9 cellular contexts compared by ENCODE assay signal in the genomic region with DNA sequence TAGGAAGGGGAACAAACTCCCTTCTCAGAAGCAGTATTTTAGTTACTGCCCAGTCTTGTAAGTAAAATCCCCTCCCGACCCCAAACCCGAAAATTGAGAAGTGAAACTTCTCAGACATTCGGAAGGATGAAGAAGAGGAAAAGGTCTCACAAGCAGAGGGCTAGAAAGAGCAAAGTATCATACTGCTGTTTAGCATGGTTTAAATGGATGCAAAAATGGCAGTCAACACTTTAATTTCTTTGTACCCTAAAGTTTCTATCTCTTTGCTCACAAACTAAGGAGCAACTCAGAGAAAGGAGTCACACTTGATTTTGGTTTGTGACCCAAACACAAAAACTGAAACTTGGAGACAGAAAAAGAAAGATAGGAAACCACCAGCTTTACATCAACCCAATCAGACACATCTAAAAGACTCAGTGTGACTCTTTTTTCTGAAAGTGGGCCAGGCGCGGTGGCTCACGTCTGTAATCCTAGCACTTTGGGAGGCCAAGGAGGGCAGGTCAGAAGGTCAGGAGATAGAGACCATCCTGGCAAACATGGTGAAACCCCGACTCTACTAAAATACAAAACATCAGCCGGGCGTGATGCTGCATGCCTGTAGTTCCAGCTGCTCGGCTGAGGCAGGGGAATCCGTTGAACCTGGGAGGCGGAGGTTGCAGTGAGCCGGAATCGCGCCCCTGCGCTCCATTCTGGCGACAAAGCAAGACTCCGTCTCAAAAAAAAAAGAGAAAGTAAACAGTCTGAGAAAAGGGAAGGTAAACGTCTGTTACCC.
A peak's percentile ranks its signal among the peaks of the same experiment; 100 is the strongest.
DNase-seq lines count a peak whose midpoint lies in the region; ATAC-seq, FAIRE-seq and TF ChIP-seq lines count a peak whose summit lies in the region.
"Had no signal": no experiment of that assay in that cellular context is flagged by ENCODE, and none has a peak within 500 bp of the region (broad histone marks: within the 10 kb centered on the region; RNA-seq: fewer than 3 reads in every experiment).

No MANE protein-coding gene starts in this region.

- H3K4me3 Mint-ChIP-seq in activated naive CD4-positive, alpha-beta T cell treated with anti-CD3 and anti-CD28 coated beads for 36 hours = no peak overlapping the region
- H3K4me3 Mint-ChIP-seq: T-helper 17 cell had no signal

- no peaks in the 10 kb centered on the region for H3K4me1 Mint-ChIP-seq in activated naive CD4-positive, alpha-beta T cell treated with anti-CD3 and anti-CD28 coated beads for 36 hours (ENCODE audit: low read depth)

- no peak overlapping the region for H3K27ac Mint-ChIP-seq in activated naive CD4-positive, alpha-beta T cell treated with anti-CD3 and anti-CD28 coated beads for 36 hours
- H3K27ac Mint-ChIP-seq: T-helper 17 cell had no signal

- TF ChIP-seq EP300 in stomach (IDR thresholded peaks at IDR 0.05) = no peak

- FAIRE-seq in D721Med (lab: Jason Lieb, UNC) = no peak

- WGBS in stomach, 5 donors = 31 to 40% (median 33%) methylated on average over 19 of the region's 19 CpGs

- H3K9me3 Mint-ChIP-seq in activated naive CD4-positive, alpha-beta T cell treated with anti-CD3 and anti-CD28 coated beads for 36 hours = no peaks in the 10 kb centered on the region

- H3K9me3 ChIP-seq in stomach = no peaks in the 10 kb centered on the region

- TF ChIP-seq POLR2A in stomach (IDR thresholded peaks at IDR 0.05) = no peak

- no peaks in the 10 kb centered on the region for H3K36me3 ChIP-seq in stomach

- peak overlapping the region in 1 of 5 donors; percentile 37 for H3K27ac ChIP-seq in stomach

- no peak for TF ChIP-seq CTCF in stomach (IDR thresholded peaks at IDR 0.05)
- TF ChIP-seq CTCF in D721Med (IDR thresholded peaks at IDR 0.05; ENCODE audit: insufficient read depth, missing control alignments) = no peak

- H3K36me3 Mint-ChIP-seq in activated naive CD4-positive, alpha-beta T cell treated with anti-CD3 and anti-CD28 coated beads for 36 hours (ENCODE audit: low read depth) = no peaks in the 10 kb centered on the region

- DNase-seq in activated naive CD4-positive, alpha-beta T cell treated with anti-CD3 and anti-CD28 coated beads for 36 hours = peak; percentile 17
- DNase-seq in activated naive CD4-positive, alpha-beta T cell treated with Interleukin-2 at 50 U/mL for 16 hours = no peak
- DNase-seq in NAMALWA (ENCODE audit: low spot score) = peak; percentile 49
- DNase-seq in stomach = no peak
- no peak for DNase-seq in UCSD-AML1 (lab: John Stamatoyannopoulos, UW; ENCODE audit: unreplicated experiment)
- no peak for DNase-seq in D721Med (ENCODE audit: insufficient read length, low spot score)
- no peak for DNase-seq in NCI-H524 (lab: John Stamatoyannopoulos, UW)
- DNase-seq: T-helper 17 cell had no signal

- CTCF ChIA-PET in activated naive CD4-positive, alpha-beta T cell treated with anti-CD3 and anti-CD28 coated beads for 36 hours (lab: Charles Lee) = interaction anchor here (1.0 kb wide), 1 partner anchor 16 kb away, joined by 3 read pairs; no protein-coding TSS in a partner anchor

- H3K4me1 ChIP-seq in stomach = peaks cover 0 to 16% (median 6%) of the 10 kb centered on the region in 4 donors

- ATAC-seq in HG02763 (IDR thresholded peaks at IDR 0.05; ENCODE audit: unreplicated experiment) = peak; percentile 76
- ATAC-seq: T-helper 17 cell had no signal

- H3K27me3 ChIP-seq in stomach = peaks cover 0 to 5% (median 0%) of the 10 kb centered on the region in 3 donors

- H3K4me3 ChIP-seq in stomach = peak overlapping the region in 3 of 4 donors; percentile 0 to 22 (median 3)

- intact Hi-C loops in activated naive CD4-positive, alpha-beta T cell treated with anti-CD3 and anti-CD28 coated beads for 36 hours (cut with micrococcal nuclease) = no loop called here
- intact Hi-C loops in stomach (cut with DNase I; ENCODE audit: low total_unique reads) = no loop called here

- H3K27me3 Mint-ChIP-seq in activated naive CD4-positive, alpha-beta T cell treated with anti-CD3 and anti-CD28 coated beads for 36 hours (ENCODE audit: low read depth) = peaks cover 4% of the 10 kb centered on the region

Comparison
In these comparisons a context has a peak if more than half of its experiments do, and no peak if none do; other contexts are left out.
1. DNase-seq: peak in activated naive CD4-positive, alpha-beta T cell treated with anti-CD3 and anti-CD28 coated beads for 36 hours (single experiment) and NAMALWA (single experiment); none in activated naive CD4-positive, alpha-beta T cell treated with Interleukin-2 at 50 U/mL for 16 hours (single experiment), stomach (single experiment), UCSD-AML1 (single experiment), D721Med (single experiment) and NCI-H524 (0 of 2).